10 cellular contexts compared by ENCODE assay signal in genomic region chr2:65370387-65371093, GRCh38.
DNase-seq lines count a peak whose midpoint lies in the region; ATAC-seq and TF ChIP-seq lines count a peak whose summit lies in the region.
"Had no signal": no experiment of that assay in that cellular context is flagged by ENCODE, and none has a peak within 500 bp of the region (broad histone marks: within the 10 kb centered on the region; RNA-seq: fewer than 3 reads in every experiment).

No MANE protein-coding gene starts in this region.

- H3K4me3 Mint-ChIP-seq in GM23338 = no peak overlapping the region
- H3K4me3 Mint-ChIP-seq: activated naive CD4-positive, alpha-beta T cell treated with anti-CD3 and anti-CD28 coated beads, Interleukin-2, amount 50 U/mL, for 24 hours had no signal

- no peak for TF ChIP-seq CTCF in DOHH2 (IDR thresholded peaks at IDR 0.05; ENCODE audit: low read depth, low read length, poor library complexity, severe bottlenecking)
- no peak for TF ChIP-seq CTCF in HEK293 (tag by site-specific recombination; IDR thresholded peaks at IDR 0.05)
- TF ChIP-seq CTCF in GM23338 (conservative IDR thresholded peaks at IDR 0.05; ENCODE audit: low read depth in 2 of 2) = no peak
- no peak for TF ChIP-seq CTCF in Peyer's patch (IDR thresholded peaks at IDR 0.05)

- peak overlapping the region; percentile 64 for H3K4me3 ChIP-seq in DOHH2 (ENCODE audit: low read length)
- H3K4me3 ChIP-seq in HEK293 (ENCODE audit: low read depth, low read length) = no peak overlapping the region
- no peak overlapping the region for H3K4me3 ChIP-seq in GM23338
- no peak overlapping the region for H3K4me3 ChIP-seq in Peyer's patch
- H3K4me3 ChIP-seq: SJSA1 had no signal

- H2AFZ ChIP-seq in GM23338 = no peak overlapping the region

- H3K4me1 Mint-ChIP-seq in GM23338 = peaks cover 45% of the 10 kb centered on the region
- H3K4me1 Mint-ChIP-seq: activated naive CD4-positive, alpha-beta T cell treated with anti-CD3 and anti-CD28 coated beads, Interleukin-2, amount 50 U/mL, for 24 hours had no signal

- peak; percentile 47 for DNase-seq in NCI-H526 treated with DMSO at 0.1 percent for 48 hours (lab: John Stamatoyannopoulos, UW)
- DNase-seq in left kidney (ENCODE audit: low read depth, low spot score) = peak; percentile 86
- DNase-seq in stimulated activated CD4-positive, alpha-beta T cell treated with anti-CD3 and anti-CD28 coated beads, Interleukin-4, amount 100 ng/mL, for 24 hours = no peak
- no peak for DNase-seq in GM23338 (ENCODE audit: low spot score)
- DNase-seq in Peyer's patch = no peak
- DNase-seq in anterior cingulate cortex (lab: John Stamatoyannopoulos, UW) = no peak

- TF ChIP-seq POLR2A in Peyer's patch (IDR thresholded peaks at IDR 0.05) = no peak

- no peak for ATAC-seq in GM23338

- H3K9me3 Mint-ChIP-seq in GM23338 = no peaks in the 10 kb centered on the region
- H3K9me3 Mint-ChIP-seq: activated naive CD4-positive, alpha-beta T cell treated with anti-CD3 and anti-CD28 coated beads, Interleukin-2, amount 50 U/mL, for 24 hours had no signal

- H3K4me1 ChIP-seq in DOHH2 (ENCODE audit: control insufficient read depth, low read length) (peaks cover 99% of the 10 kb centered on the region), HEK293 (ENCODE audit: control insufficient read depth, insufficient read depth, low read length) (peaks cover 56% of the 10 kb centered on the region), GM23338 (ENCODE audit: insufficient read depth) (peaks cover 17% of the 10 kb centered on the region; the same call in 1 of the 2 replicates), Peyer's patch (peaks cover 0 to 25% (median 0%) of the 10 kb centered on the region in 4 donors)

- H3K36me3 ChIP-seq in DOHH2 (ENCODE audit: control insufficient read depth, low read length) (0 out of 2 replicates have a peak, but pooled peaks cover 4% of the 10 kb centered on the region), HEK293 (ENCODE audit: control insufficient read depth in 2 of 2, insufficient read depth in 1 of 2, low read length in 2 of 2) (no peaks in the 10 kb centered on the region), GM23338 (ENCODE audit: insufficient read depth) (no peaks in the 10 kb centered on the region), Peyer's patch (no peaks in the 10 kb centered on the region)
- H3K36me3 ChIP-seq: SJSA1 had no signal

- POLR2A ChIA-PET in HEK293 (lab: Yijun Ruan, JAX) = no interaction called here

- H4K20me1 ChIP-seq in DOHH2 (ENCODE audit: control insufficient read depth, insufficient read depth, low read depth, low read length) (no peaks in the 10 kb centered on the region), GM23338 (replicated peaks; ENCODE audit: insufficient read depth) (peaks cover 11% of the 10 kb centered on the region; the same call in 1 of the 2 replicates)

- peak overlapping the region; percentile 66 for H3K27ac ChIP-seq in DOHH2 (ENCODE audit: low read depth, low read length)
- H3K27ac ChIP-seq in HEK293 (ENCODE audit: extremely low read depth, low read depth, low read length) = peak overlapping the region; percentile 3; the same call in 1 of the 2 replicates
- no peak overlapping the region for H3K27ac ChIP-seq in GM23338 (ENCODE audit: low read depth)
- H3K27ac ChIP-seq in Peyer's patch = no peak overlapping the region
- H3K27ac ChIP-seq: SJSA1 had no signal

- CTCF ChIA-PET in HEK293 (lab: Yijun Ruan, JAX) = interaction anchor here (1.5 kb wide), 1 partner anchor 18 kb away, joined by 4 read pairs; no protein-coding TSS in a partner anchor

- no peaks in the 10 kb centered on the region for H3K9me3 ChIP-seq in DOHH2 (ENCODE audit: control insufficient read depth, insufficient read depth, low read length)
- no peaks in the 10 kb centered on the region for H3K9me3 ChIP-seq in HEK293 (ENCODE audit: control insufficient read depth, insufficient read depth, low read depth, low read length)
- H3K9me3 ChIP-seq in Peyer's patch = no peaks in the 10 kb centered on the region
- H3K9me3 ChIP-seq: SJSA1 had no signal

- H3K27ac Mint-ChIP-seq in GM23338 = no peak overlapping the region
- H3K27ac Mint-ChIP-seq: activated naive CD4-positive, alpha-beta T cell treated with anti-CD3 and anti-CD28 coated beads, Interleukin-2, amount 50 U/mL, for 24 hours had no signal

- H3F3A ChIP-seq in DOHH2 (ENCODE audit: control insufficient read depth, insufficient read depth) = peaks cover 26% of the 10 kb centered on the region
- no peaks in the 10 kb centered on the region for H3F3A ChIP-seq in GM23338 (replicated peaks; ENCODE audit: low read depth)

- no peaks in the 10 kb centered on the region for H3K36me3 Mint-ChIP-seq in GM23338 (ENCODE audit: low read depth)
- H3K36me3 Mint-ChIP-seq: activated naive CD4-positive, alpha-beta T cell treated with anti-CD3 and anti-CD28 coated beads, Interleukin-2, amount 50 U/mL, for 24 hours had no signal

- H3K79me2 ChIP-seq in DOHH2 (ENCODE audit: control insufficient read depth, low read length) (peaks cover 75% of the 10 kb centered on the region), GM23338 (replicated peaks; ENCODE audit: insufficient read depth) (peaks cover 10% of the 10 kb centered on the region)

- H3K4me2 ChIP-seq in DOHH2 (ENCODE audit: low read length) (peak overlapping the region; percentile 87), GM23338 (no peak overlapping the region)

- no peaks in the 10 kb centered on the region for H3K9me2 ChIP-seq in DOHH2 (replicated peaks; ENCODE audit: control insufficient read depth, low read length)
- no peaks in the 10 kb centered on the region for H3K9me2 ChIP-seq in GM23338 (ENCODE audit: insufficient read depth)

- peaks cover 6% of the 10 kb centered on the region for H3K27me3 Mint-ChIP-seq in GM23338 (ENCODE audit: insufficient read depth, low read depth, poor library complexity)

- no peaks in the 10 kb centered on the region for H3K27me3 ChIP-seq in DOHH2 (ENCODE audit: control insufficient read depth, low read length)
- no peaks in the 10 kb centered on the region for H3K27me3 ChIP-seq in GM23338 (ENCODE audit: insufficient read depth)
- no peaks in the 10 kb centered on the region for H3K27me3 ChIP-seq in Peyer's patch
- H3K27me3 ChIP-seq: SJSA1 had no signal

TF ChIP-seq in HEK293, 187 proteins besides CTCF, POLR2A, EP300 and RAD21 (continues in another document):
- TF ChIP-seq ZEB2 (tag by site-specific recombination; IDR thresholded peaks at IDR 0.05) (peak; percentile 59; the same call in 1 of the 2 replicates), ZNF670 (tag by site-specific recombination; IDR thresholded peaks at IDR 0.05; ENCODE audit: low read depth) (no peak), ZBTB26 (tag by site-specific recombination; optimal IDR thresholded peaks at IDR 0.05) (no peak), KLF8 (tag by site-specific recombination; IDR thresholded peaks at IDR 0.05) (no peak), ZNF155 (tag by site-specific recombination; IDR thresholded peaks at IDR 0.05) (no peak), FEZF1 (tag by site-specific recombination; IDR thresholded peaks at IDR 0.05) (peak; percentile 10; the same call in 1 of the 2 replicates), ZNF600 (tag by site-specific recombination; IDR thresholded peaks at IDR 0.05) (peak; percentile 67)

TF ChIP-seq in GM23338, 12 proteins besides CTCF, POLR2A, EP300 and RAD21:
- no peak for TF ChIP-seq STAT1 (IDR thresholded peaks at IDR 0.05; ENCODE audit: unreplicated experiment)
- no peak for TF ChIP-seq ZNF331 (CRISPR knock-in tag; IDR thresholded peaks at IDR 0.05; ENCODE audit: low read depth)
- no peak for TF ChIP-seq JUNB (IDR thresholded peaks at IDR 0.05; ENCODE audit: unreplicated experiment)
TF ChIP-seq in GM23338: peak in this region for 0.

Comparison
In these comparisons a context has a peak if more than half of its experiments do, and no peak if none do; other contexts are left out.
1. H3K27ac ChIP-seq: peak in DOHH2 (single experiment) and HEK293 (single experiment); none in GM23338 (single experiment) and Peyer's patch (0 of 4).
2. DNase-seq: peak in NCI-H526 treated with DMSO at 0.1 percent for 48 hours (single experiment) and left kidney (single experiment); none in stimulated activated CD4-positive, alpha-beta T cell treated with anti-CD3 and anti-CD28 coated beads, Interleukin-4, amount 100 ng/mL, for 24 hours (single experiment), GM23338 (single experiment), Peyer's patch (0 of 3) and anterior cingulate cortex (0 of 58).